Comparison of ENCODE assay signal across 31 cellular contexts in the genomic region with DNA sequence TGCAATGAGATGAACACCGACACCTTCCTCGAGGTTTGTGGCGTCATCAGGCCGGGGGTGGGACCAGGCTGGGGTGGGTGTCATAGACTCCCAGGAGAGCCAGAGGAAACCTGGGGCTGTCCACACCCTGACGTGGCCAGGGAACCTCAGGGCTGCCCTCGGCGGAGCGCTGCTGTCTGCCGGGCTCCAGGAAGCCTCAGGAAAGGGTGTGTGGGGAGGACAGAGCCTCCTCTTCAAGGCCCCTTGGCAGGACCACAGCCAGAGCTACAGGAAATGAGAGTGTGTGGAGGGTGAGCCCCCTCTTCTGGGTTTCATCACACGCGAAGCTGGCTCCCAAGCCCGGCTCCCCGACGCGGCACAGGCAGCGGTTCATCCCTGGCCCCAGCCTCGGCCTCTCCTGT. TPM values are rescaled to one million over a fixed set of nuclear protein-coding genes. Genes with fewer than 3 reads are reported as not detected.
DNase-seq lines count a peak whose midpoint lies in the region; ATAC-seq and TF ChIP-seq lines count a peak whose summit lies in the region.
"Had no signal": no experiment of that assay in that cellular context is flagged by ENCODE, and none has a peak within 500 bp of the region (broad histone marks: within the 10 kb centered on the region; RNA-seq: fewer than 3 reads in every experiment).

No MANE protein-coding gene starts in this region.

- H3K4me1 Mint-ChIP-seq in activated naive CD4-positive, alpha-beta T cell treated with anti-CD3 and anti-CD28 coated beads, Interleukin-2, amount 10 ng/mL, durations not matched to agents 7 days and 5 days, result peaks cover 7% of the 10 kb centered on the region
- peaks cover 10% of the 10 kb centered on the region for H3K4me1 Mint-ChIP-seq in activated CD4-positive, alpha-beta memory T cell treated with anti-CD3 and anti-CD28 coated beads, Interleukin-2, amount 10 ng/mL, durations not matched to agents 7 days and 5 days

- TF ChIP-seq EP300 in sigmoid colon (IDR thresholded peaks at IDR 0.05), result no peak

- H3K4me1 ChIP-seq in sigmoid colon, result peaks cover 0 to 12% (median 11%) of the 10 kb centered on the region in 4 donors
- H3K4me1 ChIP-seq: SJCRH30 had no signal

- peak overlapping the region; percentile 14 to 55 (median 42) for H3K27ac ChIP-seq in sigmoid colon
- H3K27ac ChIP-seq: epithelial cell of prostate, right lobe of liver, SJCRH30, VCaP had no signal

- POLR2A ChIA-PET in activated CD4-positive, alpha-beta memory T cell treated with anti-CD3 and anti-CD28 coated beads, Interleukin-2, amount 10 ng/mL, durations not matched to agents 7 days and 5 days (lab: Charles Lee), result interaction anchor here (1.0 kb wide), 1 partner anchor 46 kb away, joined by 3 read pairs; no protein-coding TSS in a partner anchor

- CTCF ChIA-PET in activated naive CD4-positive, alpha-beta T cell treated with anti-CD3 and anti-CD28 coated beads, Interleukin-2, amount 10 ng/mL, durations not matched to agents 7 days and 5 days (lab: Charles Lee), result interaction anchor here (1.0 kb wide), 1 partner anchor 47 kb away, joined by 3 read pairs; a partner anchor contains a TSS
- CTCF ChIA-PET in activated CD4-positive, alpha-beta memory T cell treated with anti-CD3 and anti-CD28 coated beads, Interleukin-2, amount 10 ng/mL, durations not matched to agents 7 days and 5 days (lab: Charles Lee), result no interaction called here

- no peak overlapping the region for H3K4me3 Mint-ChIP-seq in activated naive CD4-positive, alpha-beta T cell treated with anti-CD3 and anti-CD28 coated beads, Interleukin-2, amount 10 ng/mL, durations not matched to agents 7 days and 5 days
- H3K4me3 Mint-ChIP-seq in activated CD4-positive, alpha-beta memory T cell treated with anti-CD3 and anti-CD28 coated beads, Interleukin-2, amount 10 ng/mL, durations not matched to agents 7 days and 5 days, result no peak overlapping the region
- H3K4me3 Mint-ChIP-seq: activated CD4-positive, alpha-beta T cell treated with anti-CD3 and anti-CD28 coated beads, Interleukin-2, amount 10 ng/mL, durations not matched to agents 7 days and 5 days; activated T-cell treated with anti-CD3 and anti-CD28 coated beads, Interleukin-2, amount 50 U/mL, for 72 hours; CD4-positive, alpha-beta T cell; immature natural killer cell had no signal

- no peaks in the 10 kb centered on the region for H3K9me3 ChIP-seq in sigmoid colon
- H3K9me3 ChIP-seq: right lobe of liver, SJCRH30 had no signal

- DNase-seq in activated naive CD4-positive, alpha-beta T cell treated with anti-CD3 and anti-CD28 coated beads, Interleukin-2, amount 10 ng/mL, durations not matched to agents 7 days and 5 days, result peak; percentile 11
- no peak for DNase-seq in activated naive CD4-positive, alpha-beta T cell treated with Interleukin-2 at 50 U/mL for 16 hours
- DNase-seq in Right ventricle myocardium superior, result peak; percentile 60
- peak; percentile 78 for DNase-seq in sigmoid colon
- no peak for DNase-seq in activated CD4-positive, alpha-beta memory T cell treated with anti-CD3 and anti-CD28 coated beads, Interleukin-2, amount 10 ng/mL, durations not matched to agents 7 days and 5 days
- no peak for DNase-seq in NCI-H1048 (lab: John Stamatoyannopoulos, UW)
- DNase-seq in HUDEP-2 (lab: John Stamatoyannopoulos, UW; ENCODE audit: unreplicated experiment in 76 of 76), result no peak
- DNase-seq: activated CD4-positive, alpha-beta T cell treated with anti-CD3 and anti-CD28 coated beads, Interleukin-2, amount 10 ng/mL, durations not matched to agents 7 days and 5 days; activated T-cell treated with anti-CD3 and anti-CD28 coated beads, Interleukin-2, amount 50 U/mL, for 72 hours; amniotic stem cell; CD4-positive, alpha-beta T cell; DND-41; effector CD4-positive, alpha-beta T cell; HCEC 1CT; immature natural killer cell; IMR-90; left cardiac atrium; mesendoderm; NCI-H1436; NCI-H2081 treated with DMSO at 0.1 percent for 48 hours; NCI-H226; SJCRH30; stimulated activated CD4-positive, alpha-beta T cell treated with anti-CD3 and anti-CD28 coated beads, Interleukin-4, amount 100 ng/mL, for 4 hours; substantia nigra; SW 1271; T1000 had no signal

- H3K9me3 Mint-ChIP-seq in activated naive CD4-positive, alpha-beta T cell treated with anti-CD3 and anti-CD28 coated beads, Interleukin-2, amount 10 ng/mL, durations not matched to agents 7 days and 5 days, result no peaks in the 10 kb centered on the region
- no peaks in the 10 kb centered on the region for H3K9me3 Mint-ChIP-seq in activated CD4-positive, alpha-beta memory T cell treated with anti-CD3 and anti-CD28 coated beads, Interleukin-2, amount 10 ng/mL, durations not matched to agents 7 days and 5 days
- H3K9me3 Mint-ChIP-seq: activated CD4-positive, alpha-beta T cell treated with anti-CD3 and anti-CD28 coated beads, Interleukin-2, amount 10 ng/mL, durations not matched to agents 7 days and 5 days; activated T-cell treated with anti-CD3 and anti-CD28 coated beads, Interleukin-2, amount 50 U/mL, for 72 hours; CD4-positive, alpha-beta T cell; immature natural killer cell had no signal

- no peak for TF ChIP-seq CTCF in sigmoid colon (IDR thresholded peaks at IDR 0.05)

- WGBS in sigmoid colon, 2 donors, result 86 to 88% methylated on average over 17 of the region's 17 CpGs

- H3K27me3 Mint-ChIP-seq in activated naive CD4-positive, alpha-beta T cell treated with anti-CD3 and anti-CD28 coated beads, Interleukin-2, amount 10 ng/mL, durations not matched to agents 7 days and 5 days, result no peaks in the 10 kb centered on the region
- H3K27me3 Mint-ChIP-seq in activated CD4-positive, alpha-beta memory T cell treated with anti-CD3 and anti-CD28 coated beads, Interleukin-2, amount 10 ng/mL, durations not matched to agents 7 days and 5 days, result no peaks in the 10 kb centered on the region
- H3K27me3 Mint-ChIP-seq: activated CD4-positive, alpha-beta T cell treated with anti-CD3 and anti-CD28 coated beads, Interleukin-2, amount 10 ng/mL, durations not matched to agents 7 days and 5 days; CD4-positive, alpha-beta T cell had no signal

- peak; percentile 55 for ATAC-seq in Right ventricle myocardium superior (ENCODE audit: poor library complexity)
- ATAC-seq in HG03097 (IDR thresholded peaks at IDR 0.05; ENCODE audit: low FRiP score, unreplicated experiment), result no peak
- ATAC-seq: activated T-cell treated with anti-CD3 and anti-CD28 coated beads, Interleukin-2, amount 50 U/mL, for 72 hours; Panc1; right lobe of liver had no signal

- H3K27ac Mint-ChIP-seq in activated naive CD4-positive, alpha-beta T cell treated with anti-CD3 and anti-CD28 coated beads, Interleukin-2, amount 10 ng/mL, durations not matched to agents 7 days and 5 days, result no peak overlapping the region
- H3K27ac Mint-ChIP-seq in activated CD4-positive, alpha-beta memory T cell treated with anti-CD3 and anti-CD28 coated beads, Interleukin-2, amount 10 ng/mL, durations not matched to agents 7 days and 5 days, result no peak overlapping the region
- H3K27ac Mint-ChIP-seq: activated CD4-positive, alpha-beta T cell treated with anti-CD3 and anti-CD28 coated beads, Interleukin-2, amount 10 ng/mL, durations not matched to agents 7 days and 5 days; activated T-cell treated with anti-CD3 and anti-CD28 coated beads, Interleukin-2, amount 50 U/mL, for 72 hours had no signal

- intact Hi-C loops in Right ventricle myocardium superior (cut with DNase I), result no loop called here
- intact Hi-C loops in sigmoid colon (cut with DNase I), result no loop called here

- no peak for TF ChIP-seq POLR2A in sigmoid colon (IDR thresholded peaks at IDR 0.05)

- H3K27me3 ChIP-seq in sigmoid colon, result no peaks in the 10 kb centered on the region
- H3K27me3 ChIP-seq: right lobe of liver, SJCRH30 had no signal

- H3K4me3 ChIP-seq in sigmoid colon, result no peak overlapping the region
- H3K4me3 ChIP-seq: right lobe of liver, SJCRH30 had no signal

- peaks cover 29 to 85% (median 41%) of the 10 kb centered on the region in 4 donors for H3K36me3 ChIP-seq in sigmoid colon
- H3K36me3 ChIP-seq: SJCRH30 had no signal

- peaks cover 23% of the 10 kb centered on the region for H3K36me3 Mint-ChIP-seq in activated naive CD4-positive, alpha-beta T cell treated with anti-CD3 and anti-CD28 coated beads, Interleukin-2, amount 10 ng/mL, durations not matched to agents 7 days and 5 days
- peaks cover 15% of the 10 kb centered on the region for H3K36me3 Mint-ChIP-seq in activated CD4-positive, alpha-beta memory T cell treated with anti-CD3 and anti-CD28 coated beads, Interleukin-2, amount 10 ng/mL, durations not matched to agents 7 days and 5 days (ENCODE audit: low read depth)

RNA-seq across cellular contexts. Expression of a gene that starts 6.1 kb away (rescaled TPM):
- 24.4 TPM for total RNA-seq in Right ventricle myocardium superior
- total RNA-seq in sigmoid colon, result 10 to 100 TPM; 22.9 to 65.1 (median 46.0) TPM
- 10 to 100 TPM; 10.6 to 26.5 (median 16.8) TPM for polyA plus RNA-seq in sigmoid colon
- 10 to 100 TPM; 29.1 to 30.7 TPM for total RNA-seq in activated CD4-positive, alpha-beta memory T cell treated with anti-CD3 and anti-CD28 coated beads, Interleukin-2, amount 10 ng/mL, durations not matched to agents 7 days and 5 days

RNA-seq across cellular contexts. Expression of a gene that starts 47.7 kb away (rescaled TPM):
- total RNA-seq in Right ventricle myocardium superior (21.8 TPM), sigmoid colon (100 to 1,000 TPM in 1 of 4 donors, 10 to 100 TPM in 3; 42.8 to 126 (median 57.1) TPM)
- polyA plus RNA-seq in sigmoid colon, result 10 to 100 TPM; 14.6 to 43.8 (median 15.6) TPM
- total RNA-seq in activated CD4-positive, alpha-beta memory T cell treated with anti-CD3 and anti-CD28 coated beads, Interleukin-2, amount 10 ng/mL, durations not matched to agents 7 days and 5 days, result 100 to 1,000 TPM; 152 to 153 TPM

Comparison
In these comparisons a context has a peak if more than half of its experiments do, and no peak if none do; other contexts are left out.
1. DNase-seq: peak in activated naive CD4-positive, alpha-beta T cell treated with anti-CD3 and anti-CD28 coated beads, Interleukin-2, amount 10 ng/mL, durations not matched to agents 7 days and 5 days (single experiment), Right ventricle myocardium superior (single experiment) and sigmoid colon (single experiment); none in activated naive CD4-positive, alpha-beta T cell treated with Interleukin-2 at 50 U/mL for 16 hours (single experiment), activated CD4-positive, alpha-beta memory T cell treated with anti-CD3 and anti-CD28 coated beads, Interleukin-2, amount 10 ng/mL, durations not matched to agents 7 days and 5 days (single experiment), NCI-H1048 (single experiment) and HUDEP-2 (0 of 76).